ENCODE assay signal across 8 cellular contexts in the genomic region with DNA sequence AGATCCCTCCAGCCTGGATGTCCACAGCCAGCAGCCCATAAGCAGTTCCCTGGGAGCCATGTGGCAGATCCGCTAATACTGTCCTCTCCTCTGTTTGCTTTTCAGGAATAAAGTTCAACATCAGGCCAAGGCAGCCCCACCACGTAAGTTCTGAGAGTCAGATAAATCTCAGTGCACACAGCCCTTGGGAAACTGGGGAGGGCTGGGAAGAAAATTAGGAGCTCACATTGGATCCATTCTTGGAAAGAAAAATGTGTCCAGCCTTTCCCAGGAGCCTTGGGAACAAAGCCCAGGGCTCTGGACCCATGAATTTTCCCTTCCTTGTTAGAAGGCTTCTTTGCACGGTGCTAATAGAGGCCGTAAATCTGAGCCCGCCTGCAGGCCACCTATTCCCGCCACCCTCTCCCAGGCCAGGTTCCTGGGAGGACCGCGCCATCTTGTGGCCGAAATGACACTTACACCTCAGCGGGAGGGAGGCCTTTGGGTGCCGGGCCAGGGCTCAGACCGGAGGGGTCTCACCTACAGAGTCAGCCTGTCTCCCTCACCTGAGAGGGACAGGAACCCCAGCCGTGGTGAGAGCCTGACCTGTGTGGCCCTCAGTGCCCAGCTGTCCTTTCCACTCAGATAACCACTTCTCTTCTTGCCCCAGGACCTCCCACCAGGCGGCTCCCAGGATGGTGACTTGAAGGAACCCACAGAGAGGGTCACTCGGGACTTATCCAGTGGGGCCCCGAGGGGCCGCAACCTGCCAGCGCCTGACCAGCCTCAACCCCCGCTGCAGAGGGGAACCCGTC. TPM values are rescaled to one million over a fixed set of nuclear protein-coding genes. Genes with fewer than 3 reads are reported as not detected.
DNase-seq lines count a peak whose midpoint lies in the region; ATAC-seq and TF ChIP-seq lines count a peak whose summit lies in the region.

No MANE protein-coding gene starts in this region.

- no peaks in the 10 kb centered on the region for H3K79me2 ChIP-seq in OCI-LY1 (ENCODE audit: insufficient read depth, low read length)

- no peaks in the 10 kb centered on the region for H3K36me3 Mint-ChIP-seq in natural killer cell

- no peak overlapping the region for H3K27ac Mint-ChIP-seq in natural killer cell

- DNase-seq in EH (ENCODE audit: low read depth) = peak; percentile 64
- peak; percentile 96 for DNase-seq in HuH-7.5 (ENCODE audit: low spot score)
- peak; percentile 50 for DNase-seq in activated T-cell treated with anti-CD3 and anti-CD28 coated beads for 4 hours
- DNase-seq in natural killer cell = peak; percentile 47
- DNase-seq in substantia nigra (lab: John Stamatoyannopoulos, UW) = peak in 43 of 49 donors; percentile 7 to 83 (median 49)

- H3K27me3 ChIP-seq in OCI-LY1 (ENCODE audit: insufficient read depth, low read length) = no peaks in the 10 kb centered on the region

- H3K27me3 Mint-ChIP-seq in natural killer cell (ENCODE audit: low read depth in 2 of 2) = peaks cover 0 to 6% of the 10 kb centered on the region in 2 donors

- H2AFZ ChIP-seq in OCI-LY1 (ENCODE audit: low read length) = no peak overlapping the region

- no peaks in the 10 kb centered on the region for H3K9me3 Mint-ChIP-seq in natural killer cell

- no peaks in the 10 kb centered on the region for H4K20me1 ChIP-seq in OCI-LY1 (ENCODE audit: insufficient read depth, low read length)

- H3K4me1 Mint-ChIP-seq in natural killer cell = no peaks in the 10 kb centered on the region

- H3K36me3 ChIP-seq in OCI-LY1 (ENCODE audit: insufficient read depth, low read length) = no peaks in the 10 kb centered on the region

- no peak overlapping the region for H3K4me3 Mint-ChIP-seq in natural killer cell

- no peak overlapping the region for H3K4me2 ChIP-seq in OCI-LY1 (ENCODE audit: low read length)

- ATAC-seq in esophagus mucosa (peak; percentile 64), natural killer cell (peak in 2 of 3 donors; percentile 73 to 80), GM19463 (IDR thresholded peaks at IDR 0.05; ENCODE audit: unreplicated experiment) (no peak)

- intact Hi-C loops in natural killer cell (cut with micrococcal nuclease) = loop anchor here (1.0 to 5.0 kb wide), 2 partner anchors 341 to 534 kb away; no protein-coding TSS in a partner anchor

- no peaks in the 10 kb centered on the region for H3K9me2 ChIP-seq in OCI-LY1 (ENCODE audit: low read depth, low read length)

- H3K27ac ChIP-seq in OCI-LY1 (ENCODE audit: low read depth, low read length, poor library complexity, severe bottlenecking) = no peak overlapping the region
- H3K27ac ChIP-seq in substantia nigra (ENCODE audit: low read depth, low read length, poor library complexity, severe bottlenecking) = no peak overlapping the region

- H3F3A ChIP-seq in OCI-LY1 (ENCODE audit: insufficient read depth, low read length) = no peaks in the 10 kb centered on the region

- no peaks in the 10 kb centered on the region for H3K9me3 ChIP-seq in OCI-LY1 (ENCODE audit: low read length)

- TF ChIP-seq CTCF in OCI-LY1 (IDR thresholded peaks at IDR 0.05; ENCODE audit: low read length) (peak; percentile 80), natural killer cell (IDR thresholded peaks at IDR 0.05) (peak; percentile 41)

- no peak overlapping the region for H3K9ac ChIP-seq in OCI-LY1 (ENCODE audit: low read length)

- no peaks in the 10 kb centered on the region for H3K4me1 ChIP-seq in OCI-LY1 (ENCODE audit: insufficient read depth, low read length, severe bottlenecking)

- H3K4me3 ChIP-seq in OCI-LY1 (ENCODE audit: low read depth, low read length, poor library complexity, severe bottlenecking) = no peak overlapping the region

RNA-seq across cellular contexts. Expression of gene KCTD15, which starts 25.2 kb away (rescaled TPM):
- total RNA-seq in esophagus mucosa = 41.4 TPM
- total RNA-seq in natural killer cell = 1 to 10 TPM in 2 of 3 donors, under 1 TPM in 1; 0.59 to 4.7 (median 1.4) TPM
